ENCODE assay signal across 8 cellular contexts in genomic region chr17:17781591-17782424, GRCh38. TPM values are rescaled to one million over a fixed set of nuclear protein-coding genes. Genes with fewer than 3 reads are reported as not detected.
A peak's percentile ranks its signal among the peaks of the same experiment; 100 is the strongest.
DNase-seq lines count a peak whose midpoint lies in the region; ATAC-seq and TF ChIP-seq lines count a peak whose summit lies in the region.

No MANE protein-coding gene starts in this region.

- TF ChIP-seq CTCF in AG09309 (IDR thresholded peaks at IDR 0.05; ENCODE audit: control insufficient read depth, insufficient read depth, low read depth, low read length, missing control alignments): no peak
- TF ChIP-seq CTCF in HFF-Myc (IDR thresholded peaks at IDR 0.05; ENCODE audit: low read depth, low read length, missing control alignments): no peak
- no peak for TF ChIP-seq CTCF in cardiac fibroblast (IDR thresholded peaks at IDR 0.05; ENCODE audit: low read depth, low read length)

- H3K9ac ChIP-seq in SK-N-MC (ENCODE audit: insufficient read length): peak overlapping the region; percentile 37
- peak overlapping the region; percentile 20; the same call in 1 of the 2 replicates for H3K9ac ChIP-seq in iPS-20b (ENCODE audit: low read depth, low read length)

- H3K4me3 ChIP-seq in AG09309 (ENCODE audit: control insufficient read depth, low read depth, low read length): peak overlapping the region; percentile 34
- H3K4me3 ChIP-seq in HFF-Myc (replicated peaks; ENCODE audit: low read depth, low read length): peak overlapping the region; percentile 40
- peak overlapping the region; percentile 84 for H3K4me3 ChIP-seq in SK-N-MC
- peak overlapping the region; percentile 22 to 30 for H3K4me3 ChIP-seq in cardiac fibroblast (replicated peaks in 1 of 2; ENCODE audit: low read depth in 2 of 2, low read length in 2 of 2)
- H3K4me3 ChIP-seq in iPS-20b (ENCODE audit: low read length): peak overlapping the region; percentile 76; the same call in 1 of the 2 replicates
- peak overlapping the region; percentile 43 for H3K4me3 ChIP-seq in skeletal muscle cell (ENCODE audit: low read depth, low read length)

- ATAC-seq in HG02884 (IDR thresholded peaks at IDR 0.05; ENCODE audit: unreplicated experiment): no peak

- no peak for DNase-seq in AG09309 (ENCODE audit: low read depth)
- DNase-seq in HFF-Myc (ENCODE audit: extremely low read depth, low read depth): no peak
- DNase-seq in SK-N-MC (ENCODE audit: low read depth, low spot score): no peak
- peak; percentile 43 to 65 for DNase-seq in cardiac fibroblast (ENCODE audit: low read depth in 2 of 2)
- DNase-seq in skeletal muscle cell (ENCODE audit: low read depth): peak; percentile 14
- no peak for DNase-seq in mesenteric fat pad (ENCODE audit: low spot score)

- no peaks in the 10 kb centered on the region for H3K9me3 ChIP-seq in SK-N-MC (ENCODE audit: low read depth, low read length)
- H3K9me3 ChIP-seq in iPS-20b (ENCODE audit: insufficient read depth, low read depth, low read length): no peaks in the 10 kb centered on the region

- peaks cover 25% of the 10 kb centered on the region; the same call in 1 of the 2 replicates for H3K4me1 ChIP-seq in iPS-20b (ENCODE audit: insufficient read depth, low read length)

- H3K27ac ChIP-seq in SK-N-MC (peak overlapping the region; percentile 81), iPS-20b (ENCODE audit: low read length) (no peak overlapping the region)

- H3K36me3 ChIP-seq in SK-N-MC (ENCODE audit: insufficient read depth, low read length) (no peaks in the 10 kb centered on the region), iPS-20b (ENCODE audit: insufficient read depth, low read depth, low read length) (no peaks in the 10 kb centered on the region)

- peaks cover 56% of the 10 kb centered on the region for H3K27me3 ChIP-seq in iPS-20b (ENCODE audit: insufficient read depth, low read length)

RNA-seq across cellular contexts. Expression of gene SREBF1, which starts 55.0 kb away (rescaled TPM):
- total RNA-seq in mesenteric fat pad: 39.9 TPM

Comparison
In these comparisons a context has a peak if more than half of its experiments do, and no peak if none do; other contexts are left out.
1. DNase-seq: peak in cardiac fibroblast (2 of 2) and skeletal muscle cell (single experiment); none in AG09309 (single experiment), HFF-Myc (single experiment), SK-N-MC (single experiment) and mesenteric fat pad (single experiment).
2. H3K4me3 ChIP-seq: peak in every context shown above with its lines; median percentile 84 in SK-N-MC; 76 in iPS-20b; 43 in skeletal muscle cell; 40 in HFF-Myc; 34 in AG09309; 26 in cardiac fibroblast.